ENCODE assay signal across 8 cellular contexts in genomic region chr12:56189336-56189917, GRCh38. TPM values are rescaled to one million over a fixed set of nuclear protein-coding genes. Genes with fewer than 3 reads are reported as not detected.
DNase-seq lines count a peak whose midpoint lies in the region; ATAC-seq and TF ChIP-seq lines count a peak whose summit lies in the region.

SMARCC2 (minus strand) TSS chr12:56189483; CDS start chr12:56189461, 22 bp downstream.

- CTCF ChIA-PET in AG04449 (lab: Yijun Ruan, JAX), result interaction anchor here (0.7 to 7.4 kb wide), 63 partner anchors 9 to 460 kb away, joined by 3 to 311 read pairs (median 6); partner anchors contain the start of genes ANKRD52, CNPY2, CS and ESYT1
- CTCF ChIA-PET in activated CD4-positive, alpha-beta T cell treated with anti-CD3 and anti-CD28 coated beads for 36 hours (lab: Charles Lee), result interaction anchor here (0.6 to 6.1 kb wide), 42 partner anchors 9 to 451 kb away, joined by 3 to 112 read pairs (median 4); partner anchors contain the start of genes ANKRD52, CNPY2, COQ10A and ESYT1

- peak; percentile 87 for TF ChIP-seq CTCF in AG04449 (IDR thresholded peaks at IDR 0.05; ENCODE audit: insufficient read depth, low read length, missing control alignments)
- peak; percentile 67 for TF ChIP-seq CTCF in choroid plexus epithelial cell (conservative IDR thresholded peaks at IDR 0.05; ENCODE audit: low read depth, low read length)

- POLR2A ChIA-PET in AG04449 (lab: Yijun Ruan, JAX), result interaction anchor here (0.8 to 3.2 kb wide), 12 partner anchors 10 to 159 kb away, joined by 3 to 32 read pairs (median 6); partner anchors contain the start of genes COQ10A, ESYT1, MYL6 and RNF41
- POLR2A ChIA-PET in activated CD4-positive, alpha-beta T cell treated with anti-CD3 and anti-CD28 coated beads for 36 hours (lab: Charles Lee), result interaction anchor here (0.6 to 2.5 kb wide), 9 partner anchors 18 to 92 kb away, joined by 3 to 27 read pairs (median 6); partner anchors contain the start of genes ESYT1, PA2G4, RNF41 and ZC3H10

- peaks cover 32% of the 10 kb centered on the region for H3K36me3 Mint-ChIP-seq in activated CD4-positive, alpha-beta T cell treated with anti-CD3 and anti-CD28 coated beads for 36 hours (ENCODE audit: low read depth)

- peak within 1 kb of the TSS; percentile 96 for H3K27ac Mint-ChIP-seq in activated CD4-positive, alpha-beta T cell treated with anti-CD3 and anti-CD28 coated beads for 36 hours

- DNase-seq in AG04449 (ENCODE audit: low read depth, low spot score) (no peak), NCI-H446 treated with DMSO at 0.1 percent for 48 hours (lab: John Stamatoyannopoulos, UW) (peak; percentile 75), choroid plexus epithelial cell (ENCODE audit: low read depth) (peak; percentile 89), kidney tubule cell (ENCODE audit: low spot score) (peak; percentile 90)
- peak; percentile 94 for DNase-seq in activated CD4-positive, alpha-beta T cell treated with anti-CD3 and anti-CD28 coated beads for 36 hours
- peak; percentile 61 to 65 for DNase-seq in stimulated activated CD4-positive, alpha-beta T cell treated with anti-CD3 and anti-CD28 coated beads, Interleukin-1b, Interleukin-23, amount 100 ng/mL, for 1 hour (ENCODE audit: low read depth in 2 of 2)

- peaks cover 38% of the 10 kb centered on the region for H3K4me1 Mint-ChIP-seq in activated CD4-positive, alpha-beta T cell treated with anti-CD3 and anti-CD28 coated beads for 36 hours

- no peaks in the 10 kb centered on the region for H3K9me3 Mint-ChIP-seq in activated CD4-positive, alpha-beta T cell treated with anti-CD3 and anti-CD28 coated beads for 36 hours (ENCODE audit: low read depth)

- intact Hi-C loops in activated CD4-positive, alpha-beta T cell treated with anti-CD3 and anti-CD28 coated beads for 36 hours (cut with DNase I, micrococcal nuclease), result loop anchor here (1.0 to 10.0 kb wide), 11 partner anchors 31 to 275 kb away; partner anchors contain the start of genes MYL6B (in 2 of the 2), CS (in 1 of the 2), MYL6 (in 1 of the 2) and PA2G4 (in 1 of the 2)

- peak within 1 kb of the TSS; percentile 82 for H3K4me3 Mint-ChIP-seq in activated CD4-positive, alpha-beta T cell treated with anti-CD3 and anti-CD28 coated beads for 36 hours

- H3K4me3 ChIP-seq in AG04449 (ENCODE audit: low read depth, low read length), result peak within 1 kb of the TSS; percentile 82
- H3K4me3 ChIP-seq in choroid plexus epithelial cell (ENCODE audit: low read depth, low read length), result peak within 1 kb of the TSS; percentile 84

- peak; percentile 47 for ATAC-seq in GM18873 (IDR thresholded peaks at IDR 0.05; ENCODE audit: low FRiP score, unreplicated experiment)
- peak; percentile 73 for ATAC-seq in HG03175 (IDR thresholded peaks at IDR 0.05; ENCODE audit: unreplicated experiment)
- ATAC-seq in activated CD4-positive, alpha-beta T cell treated with anti-CD3 and anti-CD28 coated beads for 36 hours, result peak; percentile 82

- H3K27me3 Mint-ChIP-seq in activated CD4-positive, alpha-beta T cell treated with anti-CD3 and anti-CD28 coated beads for 36 hours, result no peaks in the 10 kb centered on the region

RNA-seq across cellular contexts. Expression of gene SMARCC2, which starts in this region (rescaled TPM):
- total RNA-seq in activated CD4-positive, alpha-beta T cell treated with anti-CD3 and anti-CD28 coated beads for 36 hours, result 100 to 1,000 TPM in 1 of 2 experiments, 10 to 100 TPM in 1; 96.9 to 123 TPM
